23 cellular contexts compared by ENCODE assay signal in the genomic region with DNA sequence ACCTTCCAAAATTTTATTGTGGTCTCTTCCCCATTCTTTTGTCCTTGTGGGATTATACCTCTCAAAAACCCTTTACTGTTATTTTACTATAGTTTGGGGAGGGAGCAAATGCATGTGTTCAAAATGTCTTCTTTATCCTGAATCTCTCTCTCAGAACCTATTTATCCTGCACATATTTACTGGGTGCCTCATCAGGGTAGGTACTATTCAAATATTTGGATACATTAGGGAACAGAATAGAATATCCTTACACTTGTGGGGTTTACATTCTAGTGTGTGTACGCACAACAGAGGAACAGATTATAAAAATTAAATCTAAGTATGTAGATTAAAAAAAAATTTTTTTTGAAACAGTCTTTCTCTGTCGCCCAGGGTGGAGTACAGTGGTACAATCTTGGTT. TPM values are rescaled to one million over a fixed set of nuclear protein-coding genes. Genes with fewer than 3 reads are reported as not detected.
DNase-seq lines count a peak whose midpoint lies in the region; ATAC-seq, FAIRE-seq and TF ChIP-seq lines count a peak whose summit lies in the region.
"Had no signal": no experiment of that assay in that cellular context is flagged by ENCODE, and none has a peak within 500 bp of the region (broad histone marks: within the 10 kb centered on the region; RNA-seq: fewer than 3 reads in every experiment).

No MANE protein-coding gene starts in this region.

- H3K9me2 ChIP-seq in PC-3 (replicated peaks; ENCODE audit: low read length) = no peaks in the 10 kb centered on the region

- H3K9ac ChIP-seq in PC-3 (ENCODE audit: low read length) = no peak overlapping the region
- H3K9ac ChIP-seq: BLaER1 treated with 17β-estradiol and CSF1 and Interleukin-3, amounts not matched to agents 10 nM and 100 nM had no signal

- peak overlapping the region; percentile 45 for H3K4me2 ChIP-seq in A549
- H3K4me2 ChIP-seq in PC-3 (ENCODE audit: low read length) = no peak overlapping the region
- H3K4me2 ChIP-seq: BLaER1 treated with 17β-estradiol and CSF1 and Interleukin-3, amounts not matched to agents 10 nM and 100 nM had no signal

- no peak overlapping the region for H2AFZ ChIP-seq in PC-3 (ENCODE audit: low read length)

- 72% methylated on average over 2 of the region's 2 CpGs for WGBS in A549 (ENCODE audit: missing lambda C conversion rate)

- H3K27me3 ChIP-seq in PC-3 (ENCODE audit: low read length) = no peaks in the 10 kb centered on the region
- H3K27me3 ChIP-seq: BLaER1 treated with 17β-estradiol and CSF1 and Interleukin-3, amounts not matched to agents 10 nM and 100 nM had no signal

- ATAC-seq in activated T-cell treated with anti-CD3 and anti-CD28 coated beads, Interleukin-2, amount 50 U/mL, for 72 hours (replicated peaks in 1 of 2) = no peak
- ATAC-seq in A549 (peak in 1 of 2 experiments; percentile 63; a peak in 3 of 6 replicates), PC-3 (peak; percentile 83), T-cell (replicated peaks in 1 of 4) (no peak)
- ATAC-seq: CD8-positive, alpha-beta T cell had no signal

- H3F3A ChIP-seq in PC-3 (ENCODE audit: low read length, unreplicated experiment) = no peaks in the 10 kb centered on the region

- no peak for DNase-seq in activated T-cell treated with anti-CD3 and anti-CD28 coated beads, Interleukin-2, amount 50 U/mL, for 72 hours
- no peak for DNase-seq in activated T-cell treated with anti-CD3 and anti-CD28 coated beads, Interleukin-2, amount 50 U/mL, for 1 hour
- no peak for DNase-seq in A549 (ENCODE audit: low read depth in 1 of 2, low spot score in 1 of 2)
- peak; percentile 16 for DNase-seq in PC-3
- DNase-seq in nephron progenitor cell = no peak
- DNase-seq in putamen (ENCODE audit: low spot score) = no peak
- DNase-seq in T-cell = no peak
- DNase-seq: 8988T; AML-193; Caco-2; Calu3; CD4-positive, alpha-beta T cell; CD8-positive, alpha-beta T cell; DMS79 treated with DMSO at 0.1 percent for 48 hours; GF-D8 had no signal

- H3K27ac ChIP-seq in A549 (peak overlapping the region; percentile 29 to 42; a peak in 2 of 6 replicates), PC-3 (ENCODE audit: low read length) (no peak overlapping the region)
- H3K27ac ChIP-seq: BLaER1 treated with 17β-estradiol and CSF1 and Interleukin-3, amounts not matched to agents 10 nM and 100 nM; C4-2B had no signal

- H3K4me1 ChIP-seq in A549 (peaks cover 37% of the 10 kb centered on the region), PC-3 (ENCODE audit: insufficient read depth, low read length) (peaks cover 6% of the 10 kb centered on the region; the same call in 1 of the 2 replicates)
- H3K4me1 ChIP-seq: Caco-2 had no signal

- no peak for TF ChIP-seq EP300 in A549 (IDR thresholded peaks at IDR 0.05)

- H3K36me3 ChIP-seq in PC-3 (ENCODE audit: low read depth, low read length) = no peaks in the 10 kb centered on the region
- H3K36me3 ChIP-seq: BLaER1 treated with 17β-estradiol and CSF1 and Interleukin-3, amounts not matched to agents 10 nM and 100 nM had no signal

- TF ChIP-seq RAD21 in A549 (conservative IDR thresholded peaks at IDR 0.05 in 1 of 2, IDR thresholded peaks at IDR 0.05 in 1 of 2) = no peak

- no peaks in the 10 kb centered on the region for H3K36me3 Mint-ChIP-seq in activated T-cell treated with anti-CD3 and anti-CD28 coated beads, Interleukin-2, amount 50 U/mL, for 72 hours (ENCODE audit: insufficient read depth in 2 of 2)
- H3K36me3 Mint-ChIP-seq in nephron progenitor cell (ENCODE audit: low read depth) (peaks cover 5% of the 10 kb centered on the region), T-cell (no peaks in the 10 kb centered on the region)
- H3K36me3 Mint-ChIP-seq: CD8-positive, alpha-beta T cell had no signal

- H3K4me3 Mint-ChIP-seq in activated T-cell treated with anti-CD3 and anti-CD28 coated beads, Interleukin-2, amount 50 U/mL, for 72 hours = no peak overlapping the region
- no peak overlapping the region for H3K4me3 Mint-ChIP-seq in nephron progenitor cell
- H3K4me3 Mint-ChIP-seq in T-cell = no peak overlapping the region
- H3K4me3 Mint-ChIP-seq: B cell; CD4-positive, alpha-beta T cell; CD8-positive, alpha-beta T cell had no signal

- no peak for TF ChIP-seq POLR2A in A549 (IDR thresholded peaks at IDR 0.05; ENCODE audit: low read length)

- no peaks in the 10 kb centered on the region for H4K20me1 ChIP-seq in PC-3 (ENCODE audit: low read length)
- H4K20me1 ChIP-seq: BLaER1 treated with 17β-estradiol and CSF1 and Interleukin-3, amounts not matched to agents 10 nM and 100 nM had no signal

- CTCF ChIA-PET in A549 (lab: Yijun Ruan, JAX) (interaction anchor here (0.8 to 1.9 kb wide), 4 partner anchors 37 to 123 kb away, joined by 3 to 7 read pairs (median 4); no protein-coding TSS in a partner anchor), PC-3 (lab: Charles Lee) (interaction anchor here (0.7 kb wide), 1 partner anchor 22 kb away, joined by 4 read pairs; no protein-coding TSS in a partner anchor), T-cell (lab: Charles Lee) (no interaction called here)

- H3K4me3 ChIP-seq in A549 (no peak overlapping the region), PC-3 (ENCODE audit: low read length) (no peak overlapping the region)
- H3K4me3 ChIP-seq: BLaER1 treated with 17β-estradiol and CSF1 and Interleukin-3, amounts not matched to agents 10 nM and 100 nM had no signal

- no peak for FAIRE-seq in A549 (lab: Jason Lieb, UNC)
- FAIRE-seq: A204.1, D721Med, G401.6, GM12891, GM19239 had no signal

- H3K27me3 Mint-ChIP-seq in activated T-cell treated with anti-CD3 and anti-CD28 coated beads, Interleukin-2, amount 50 U/mL, for 72 hours (ENCODE audit: low read depth) = no peaks in the 10 kb centered on the region
- H3K27me3 Mint-ChIP-seq in nephron progenitor cell (ENCODE audit: low read depth, poor library complexity) = no peaks in the 10 kb centered on the region
- no peaks in the 10 kb centered on the region for H3K27me3 Mint-ChIP-seq in T-cell
- H3K27me3 Mint-ChIP-seq: CD4-positive, alpha-beta T cell had no signal

- H3K4me1 Mint-ChIP-seq in activated T-cell treated with anti-CD3 and anti-CD28 coated beads, Interleukin-2, amount 50 U/mL, for 72 hours (ENCODE audit: low read depth) = peaks cover 16% of the 10 kb centered on the region
- H3K4me1 Mint-ChIP-seq in nephron progenitor cell = no peaks in the 10 kb centered on the region
- H3K4me1 Mint-ChIP-seq in T-cell = peaks cover 0 to 4% (median 0%) of the 10 kb centered on the region in 3 donors
- H3K4me1 Mint-ChIP-seq: B cell had no signal

- intact Hi-C loops in PC-3 (cut with micrococcal nuclease) = no loop called here

- no TSS peak for BruUV-seq in PC-3 (replicated peaks; lab: Mats Ljungman, UMichigan)

- H3K79me2 ChIP-seq in PC-3 (ENCODE audit: low read length) = no peaks in the 10 kb centered on the region

- H3K9me3 ChIP-seq in A549 (no peaks in the 10 kb centered on the region), PC-3 (ENCODE audit: low read length) (no peaks in the 10 kb centered on the region)
- H3K9me3 ChIP-seq: BLaER1 treated with 17β-estradiol and CSF1 and Interleukin-3, amounts not matched to agents 10 nM and 100 nM; Caco-2 had no signal

- H3K27ac Mint-ChIP-seq in activated T-cell treated with anti-CD3 and anti-CD28 coated beads, Interleukin-2, amount 50 U/mL, for 72 hours = peak overlapping the region; percentile 24
- H3K27ac Mint-ChIP-seq in nephron progenitor cell (peak overlapping the region; percentile 29), T-cell (no peak overlapping the region)
- H3K27ac Mint-ChIP-seq: B cell; CD4-positive, alpha-beta T cell; CD8-positive, alpha-beta T cell had no signal

- TF ChIP-seq CTCF in A549 (IDR thresholded peaks at IDR 0.05) = no peak
- no peak for TF ChIP-seq CTCF in PC-3 (conservative IDR thresholded peaks at IDR 0.05; ENCODE audit: low read depth, low read length)
- TF ChIP-seq CTCF in nephron progenitor cell (IDR thresholded peaks at IDR 0.05) = no peak

- POLR2A ChIA-PET in A549 (lab: Yijun Ruan, JAX) (interaction anchor here (2.0 kb wide), 1 partner anchor 22 kb away, joined by 8 read pairs; no protein-coding TSS in a partner anchor), PC-3 (lab: Charles Lee; ENCODE audit: unreplicated experiment) (no interaction called here), T-cell (lab: Charles Lee) (no interaction called here)

- no peaks in the 10 kb centered on the region for H3K9me3 Mint-ChIP-seq in activated T-cell treated with anti-CD3 and anti-CD28 coated beads, Interleukin-2, amount 50 U/mL, for 72 hours
- no peaks in the 10 kb centered on the region for H3K9me3 Mint-ChIP-seq in nephron progenitor cell
- no peaks in the 10 kb centered on the region for H3K9me3 Mint-ChIP-seq in T-cell
- H3K9me3 Mint-ChIP-seq: CD4-positive, alpha-beta T cell; CD8-positive, alpha-beta T cell had no signal

TF ChIP-seq in A549, 52 proteins besides CTCF, POLR2A, EP300 and RAD21:
- TF ChIP-seq NFE2L2 (conservative IDR thresholded peaks at IDR 0.05; ENCODE audit: low read length) = no peak
- TF ChIP-seq FOSL2 (IDR thresholded peaks at IDR 0.05) = no peak
- TF ChIP-seq FOSL2 (CRISPR knock-in tag; IDR thresholded peaks at IDR 0.05) = peak; percentile 19; the same call in 1 of the 2 replicates

RNA-seq across cellular contexts. Expression of a gene that starts 48.6 kb away (rescaled TPM):
- 10 to 100 TPM; 79.5 to 90.4 TPM for total RNA-seq in activated T-cell treated with anti-CD3 and anti-CD28 coated beads, Interleukin-2, amount 50 U/mL, for 72 hours
- 329 and 348 TPM in 2 replicates for polyA plus RNA-seq in A549 (2011; rRNA removed)
- polyA plus RNA-seq in A549 (2012; cell fraction: cytosol; rRNA removed) = 66.6 and 81.4 TPM in 2 replicates
- 73.4 and 80.0 TPM in 2 replicates for polyA plus RNA-seq in A549 (2012; cell fraction: nucleus; rRNA removed)
- 157 to 496 TPM (median 416 TPM) in 3 replicates for polyA plus RNA-seq in A549 (2017; fragmentation: RNase III; extraction: RNeasy Plus Mini Kit Qiagen cat#74134 plus additional on column Dnase treatment)
- polyA minus RNA-seq in A549 (2011; rRNA and poly(A)+ RNA removed) = 331 and 353 TPM in 2 replicates
- 116 and 121 TPM in 2 replicates for total RNA-seq in PC-3 (2014; rRNA removed)
- 1 to 10 TPM; 2.1 to 5.7 (median 4.7) TPM for total RNA-seq in T-cell

Comparison
In these comparisons a context has a peak if more than half of its experiments do, and no peak if none do; other contexts are left out.
1. H3K27ac Mint-ChIP-seq: peak in activated T-cell treated with anti-CD3 and anti-CD28 coated beads, Interleukin-2, amount 50 U/mL, for 72 hours (single experiment) and nephron progenitor cell (single experiment); none in T-cell (0 of 2).
2. RNA of a gene that starts 48.6 kb away (total RNA-seq): 116 to 121 TPM in PC-3 and 79.5 to 90.4 TPM in activated T-cell treated with anti-CD3 and anti-CD28 coated beads, Interleukin-2, amount 50 U/mL, for 72 hours; 2.1 to 5.7 TPM in T-cell; every median in the first group is over 10 times any median in the second.
3. CTCF ChIA-PET loops: an anchor here in A549 (0.8 to 1.9 kb wide) and PC-3 (0.7 kb wide); none called in T-cell.